In the genomic region with DNA sequence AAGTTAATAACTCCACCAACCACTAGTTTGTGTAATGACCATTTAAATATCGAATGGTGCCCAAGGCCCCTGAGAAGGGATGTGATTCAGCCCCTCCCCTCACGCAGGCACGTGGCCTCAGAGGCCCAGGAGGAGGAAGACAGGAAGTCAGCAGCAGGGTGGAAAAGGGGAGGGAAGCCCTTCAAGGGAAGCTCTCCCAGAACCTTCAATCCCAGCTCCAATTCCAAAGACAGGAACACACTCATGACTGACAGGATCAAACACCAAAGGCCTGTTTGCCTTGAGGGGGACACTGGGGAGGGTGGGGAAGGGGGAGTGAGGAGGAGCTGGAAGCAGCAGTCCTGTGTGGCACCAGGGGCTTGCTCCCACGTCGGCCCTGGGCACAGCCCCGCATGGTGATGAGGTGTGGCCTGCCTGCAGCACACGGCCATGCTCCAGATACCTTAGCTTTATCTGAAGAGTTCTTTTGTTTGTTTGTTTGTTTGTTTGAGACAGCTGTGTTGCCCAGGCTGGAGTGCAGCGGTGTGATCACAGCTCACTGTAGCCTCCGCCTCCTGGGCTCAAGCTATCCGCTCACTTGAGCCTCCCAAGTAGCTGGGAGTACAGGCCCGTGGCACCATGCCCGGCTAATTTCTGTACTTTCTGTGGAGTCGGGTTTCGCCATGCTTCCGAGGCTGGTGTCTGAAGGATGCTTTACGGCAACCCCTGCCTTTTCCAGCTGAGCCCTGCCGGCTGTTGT, we compare ENCODE assay signal across 7 cellular contexts.
A peak's percentile ranks its signal among the peaks of the same experiment; 100 is the strongest.
DNase-seq lines count a peak whose midpoint lies in the region; ATAC-seq and TF ChIP-seq lines count a peak whose summit lies in the region.

No MANE protein-coding gene starts in this region.

- peaks cover 4% of the 10 kb centered on the region for H3K36me3 ChIP-seq in effector memory CD4-positive, alpha-beta T cell (ENCODE audit: control insufficient read depth, insufficient read depth, low read length)

- peak; percentile 69 for DNase-seq in GM03348 (ENCODE audit: low spot score)
- DNase-seq in NCI-H2196 (lab: John Stamatoyannopoulos, UW; ENCODE audit: unreplicated experiment) = peak; percentile 81
- peak; percentile 69 for DNase-seq in astrocyte of the cerebellum (ENCODE audit: low read depth)
- DNase-seq in left colon = no peak
- no peak for DNase-seq in GM19240 (ENCODE audit: insufficient read length, low spot score)
- no peak for DNase-seq in HuH-7.5 (ENCODE audit: low spot score)
- DNase-seq in effector memory CD4-positive, alpha-beta T cell = no peak

- intact Hi-C loops in left colon (cut with DNase I, micrococcal nuclease) = no loop called here

- H3K4me3 ChIP-seq in astrocyte of the cerebellum (ENCODE audit: low read depth, low read length) = no peak overlapping the region
- H3K4me3 ChIP-seq in effector memory CD4-positive, alpha-beta T cell (ENCODE audit: insufficient read depth, low read depth, low read length, poor library complexity, severe bottlenecking) = no peak overlapping the region

- no peak for TF ChIP-seq CTCF in astrocyte of the cerebellum (IDR thresholded peaks at IDR 0.05; ENCODE audit: low read depth, low read length, missing control alignments)

- no peaks in the 10 kb centered on the region for H3K27me3 ChIP-seq in effector memory CD4-positive, alpha-beta T cell (replicated peaks; ENCODE audit: control insufficient read depth, insufficient read depth, low read length, poor library complexity, severe bottlenecking)

- no peak overlapping the region for H3K27ac ChIP-seq in effector memory CD4-positive, alpha-beta T cell (ENCODE audit: insufficient read depth, low read length, poor library complexity, severe bottlenecking)

- in situ Hi-C loops in astrocyte of the cerebellum (cut with HindIII; ENCODE audit: low sequenced_read_pairs) = no loop called here

- ATAC-seq in left colon = peak; percentile 13

- no peaks in the 10 kb centered on the region for H3K9me3 ChIP-seq in effector memory CD4-positive, alpha-beta T cell (ENCODE audit: control insufficient read depth, low read length)

- H3K4me1 ChIP-seq in effector memory CD4-positive, alpha-beta T cell (ENCODE audit: control insufficient read depth, insufficient read depth, low read length, poor library complexity, severe bottlenecking) = peaks cover 81% of the 10 kb centered on the region

Comparison
In these comparisons a context has a peak if more than half of its experiments do, and no peak if none do; other contexts are left out.
1. DNase-seq: peak in GM03348 (single experiment), NCI-H2196 (single experiment) and astrocyte of the cerebellum (single experiment); none in left colon (0 of 2), GM19240 (single experiment), HuH-7.5 (single experiment) and effector memory CD4-positive, alpha-beta T cell (0 of 3).